Comparison of ENCODE assay signal across 16 cellular contexts in the genomic region with DNA sequence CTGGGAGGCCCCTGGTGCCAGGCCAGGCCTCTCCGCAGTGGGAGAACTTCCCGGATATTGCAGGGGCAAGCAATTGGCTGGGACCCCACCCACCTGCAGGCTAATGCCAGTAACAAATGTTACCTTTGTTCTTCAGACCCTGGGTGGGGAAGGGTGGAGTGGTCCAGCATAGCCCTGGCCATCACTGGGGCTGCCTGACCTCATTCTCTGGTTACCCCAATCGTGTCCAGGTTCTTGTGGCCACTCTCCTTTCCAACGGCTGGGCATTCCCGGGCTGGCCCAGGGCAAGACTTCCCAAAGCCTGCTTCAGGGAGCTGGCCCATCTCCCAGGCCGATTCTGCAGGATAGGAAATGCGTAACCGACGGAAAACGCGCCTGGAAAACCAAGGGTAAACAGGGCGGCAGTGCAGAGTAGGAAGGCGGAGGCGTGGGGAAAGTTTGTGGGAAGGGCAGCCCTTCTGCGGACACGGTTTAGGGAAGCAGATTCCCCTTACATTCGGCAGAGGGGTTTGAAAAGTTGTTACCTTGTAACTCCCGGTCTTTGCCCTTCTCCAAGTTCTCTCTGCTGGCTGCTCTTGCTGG. TPM values are rescaled to one million over a fixed set of nuclear protein-coding genes. Genes with fewer than 3 reads are reported as not detected.
DNase-seq lines count a peak whose midpoint lies in the region; ATAC-seq and TF ChIP-seq lines count a peak whose summit lies in the region.
"Had no signal": no experiment of that assay in that cellular context is flagged by ENCODE, and none has a peak within 500 bp of the region (broad histone marks: within the 10 kb centered on the region; RNA-seq: fewer than 3 reads in every experiment).

No MANE protein-coding gene starts in this region.

- TF ChIP-seq EP300 in suprapubic skin (IDR thresholded peaks at IDR 0.05): no peak

- H3K27ac ChIP-seq in esophagus (ENCODE audit: low read depth in 2 of 2, low read length in 1 of 2) (peak overlapping the region; percentile 27 to 36), suprapubic skin (no peak overlapping the region)

- WGBS in esophagus, 2 donors: 56 to 72% methylated on average over 18 of the region's 18 CpGs
- WGBS in suprapubic skin: 68% methylated on average over 16 of the region's 18 CpGs

- no peaks in the 10 kb centered on the region for H3K9me3 Mint-ChIP-seq in osteocyte (ENCODE audit: unreplicated experiment)

- TF ChIP-seq POLR2A in suprapubic skin (IDR thresholded peaks at IDR 0.05): no peak

- in situ Hi-C loops in GM13977 (cut with MboI; ENCODE audit: low pct_unique_long_range_greater_than_20kb, low sequenced_read_pairs, unreplicated experiment): loop anchor here (10.0 kb wide), 1 partner anchor 106 kb away; no protein-coding TSS in a partner anchor

- no peak overlapping the region for H3K4me3 Mint-ChIP-seq in osteocyte (ENCODE audit: unreplicated experiment)

- H3K9ac ChIP-seq in NT2/D1 (ENCODE audit: insufficient read length, low read depth): peak overlapping the region; percentile 65

- peaks cover 29% of the 10 kb centered on the region for H3K27me3 ChIP-seq in NT2/D1 (ENCODE audit: insufficient read depth, insufficient read length)
- H3K27me3 ChIP-seq in esophagus (ENCODE audit: control insufficient read depth in 1 of 2, insufficient read depth in 2 of 2, low read length in 2 of 2): no peaks in the 10 kb centered on the region
- H3K27me3 ChIP-seq in suprapubic skin: peaks cover 63% of the 10 kb centered on the region

- peaks cover 12% of the 10 kb centered on the region for H3K27me3 Mint-ChIP-seq in osteocyte (ENCODE audit: unreplicated experiment)

- no peaks in the 10 kb centered on the region for H3K36me3 Mint-ChIP-seq in osteocyte (ENCODE audit: unreplicated experiment)

- ATAC-seq in HG02623 (IDR thresholded peaks at IDR 0.05; ENCODE audit: unreplicated experiment): no peak
- no peak for ATAC-seq in SK-N-SH treated with all-trans-retinoic acid at 6 μM for 48 hours

- peaks cover 7% of the 10 kb centered on the region for H3K36me3 ChIP-seq in NT2/D1 (ENCODE audit: insufficient read depth, insufficient read length, low read length)
- peaks cover 0 to 2% of the 10 kb centered on the region in 2 donors for H3K36me3 ChIP-seq in esophagus (ENCODE audit: control insufficient read depth in 2 of 2, insufficient read depth in 2 of 2, low read length in 1 of 2)
- no peaks in the 10 kb centered on the region for H3K36me3 ChIP-seq in suprapubic skin

- DNase-seq in NT2/D1 (ENCODE audit: low read depth, low spot score) (no peak), lung microvascular endothelial cell (ENCODE audit: low read depth in 2 of 2) (peak; percentile 83 to 95), suprapubic skin (ENCODE audit: low spot score in 2 of 2) (peak in 1 of 2 donors; percentile 65), osteocyte (ENCODE audit: extremely low spot score, unreplicated experiment) (no peak), GM13977 (ENCODE audit: low spot score) (no peak)
- DNase-seq: H7, Karpas-422, NCI-H2171 treated with DMSO at 0.1 percent for 48 hours, OCI-M1, T1000 had no signal

- H3K4me1 Mint-ChIP-seq in osteocyte (ENCODE audit: unreplicated experiment): peaks cover 19% of the 10 kb centered on the region

- peaks cover 5% of the 10 kb centered on the region; the same call in 1 of the 2 replicates for H3K9me3 ChIP-seq in NT2/D1 (ENCODE audit: insufficient read depth, low read length)
- H3K9me3 ChIP-seq in esophagus (ENCODE audit: control insufficient read depth in 2 of 2, insufficient read depth in 1 of 2, low read depth in 1 of 2, low read length in 1 of 2): no peaks in the 10 kb centered on the region
- no peaks in the 10 kb centered on the region for H3K9me3 ChIP-seq in suprapubic skin

- H3K4me1 ChIP-seq in NT2/D1 (ENCODE audit: insufficient read depth, insufficient read length) (peaks cover 35% of the 10 kb centered on the region), esophagus (ENCODE audit: control insufficient read depth in 2 of 2, insufficient read depth in 2 of 2, low read length in 1 of 2) (peaks cover 0 to 13% of the 10 kb centered on the region in 2 donors), suprapubic skin (peaks cover 70% of the 10 kb centered on the region)

- TF ChIP-seq CTCF in suprapubic skin (IDR thresholded peaks at IDR 0.05) (no peak), osteocyte (IDR thresholded peaks at IDR 0.05) (no peak), GM13977 (IDR thresholded peaks at IDR 0.05; ENCODE audit: extremely low read depth, insufficient read depth, missing control alignments) (no peak)

- H3K27ac Mint-ChIP-seq in osteocyte (ENCODE audit: unreplicated experiment): no peak overlapping the region

- peak overlapping the region; percentile 16 for H3K4me3 ChIP-seq in NT2/D1 (ENCODE audit: insufficient read length, low read depth)
- H3K4me3 ChIP-seq in esophagus (ENCODE audit: low read depth in 1 of 2, low read length in 2 of 2): peak overlapping the region in 1 of 2 donors; percentile 7
- H3K4me3 ChIP-seq in suprapubic skin: peak overlapping the region; percentile 62

TF ChIP-seq in SK-N-SH treated with all-trans-retinoic acid at 6 μM for 48 hours, 23 proteins besides CTCF, POLR2A, EP300 and RAD21:
- no peak for TF ChIP-seq BACH2 (CRISPR knock-in tag; IDR thresholded peaks at IDR 0.05; ENCODE audit: borderline replicate concordance)
- TF ChIP-seq CSDC2 (CRISPR knock-in tag; IDR thresholded peaks at IDR 0.05): no peak
- TF ChIP-seq OSR1 (CRISPR knock-in tag; IDR thresholded peaks at IDR 0.05): no peak
- TF ChIP-seq RARB (CRISPR knock-in tag; IDR thresholded peaks at IDR 0.05): no peak
- no peak for TF ChIP-seq ESRRG (CRISPR knock-in tag; IDR thresholded peaks at IDR 0.05)
- TF ChIP-seq TOX (CRISPR knock-in tag; IDR thresholded peaks at IDR 0.05; ENCODE audit: borderline replicate concordance): no peak
- TF ChIP-seq ZNF70 (CRISPR knock-in tag; IDR thresholded peaks at IDR 0.05): no peak
- TF ChIP-seq, protein P1, sequence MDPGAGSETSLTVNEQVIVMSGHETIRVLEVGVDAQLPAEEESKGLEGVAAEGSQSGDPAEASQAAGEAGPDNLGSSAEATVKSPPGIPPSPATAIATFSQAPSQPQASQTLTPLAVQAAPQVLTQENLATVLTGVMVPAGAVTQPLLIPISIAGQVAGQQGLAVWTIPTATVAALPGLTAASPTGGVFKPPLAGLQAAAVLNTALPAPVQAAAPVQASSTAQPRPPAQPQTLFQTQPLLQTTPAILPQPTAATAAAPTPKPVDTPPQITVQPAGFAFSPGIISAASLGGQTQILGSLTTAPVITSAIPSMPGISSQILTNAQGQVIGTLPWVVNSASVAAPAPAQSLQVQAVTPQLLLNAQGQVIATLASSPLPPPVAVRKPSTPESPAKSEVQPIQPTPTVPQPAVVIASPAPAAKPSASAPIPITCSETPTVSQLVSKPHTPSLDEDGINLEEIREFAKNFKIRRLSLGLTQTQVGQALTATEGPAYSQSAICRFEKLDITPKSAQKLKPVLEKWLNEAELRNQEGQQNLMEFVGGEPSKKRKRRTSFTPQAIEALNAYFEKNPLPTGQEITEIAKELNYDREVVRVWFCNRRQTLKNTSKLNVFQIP (CRISPR knock-in tag; IDR thresholded peaks at IDR 0.05; ENCODE audit: borderline replicate concordance, low read depth): no peak
TF ChIP-seq in SK-N-SH treated with all-trans-retinoic acid at 6 μM for 48 hours: peak in this region for 0.

RNA-seq across cellular contexts. Expression of a gene that starts 3.6 kb away (rescaled TPM):
- 1 to 10 TPM; 1.6 to 7.8 TPM for polyA plus RNA-seq in esophagus
- total RNA-seq in lung microvascular endothelial cell (18.7 and 28.3 TPM in 2 replicates), suprapubic skin (10 to 100 TPM; 25.3 to 69.0 (median 65.5) TPM), osteocyte (1.8 and 2.1 TPM in 2 replicates)

RNA-seq across cellular contexts. Expression of a gene that starts 21.0 kb away (rescaled TPM):
- polyA plus RNA-seq in esophagus: 1 to 10 TPM; 1.5 to 4.3 TPM
- total RNA-seq in lung microvascular endothelial cell: 21.4 and 21.8 TPM in 2 replicates
- total RNA-seq in suprapubic skin: 1 to 10 TPM; 3.5 to 9.2 (median 4.4) TPM
- total RNA-seq in osteocyte: 1.2 and 1.9 TPM in 2 replicates

RNA-seq across cellular contexts. Expression of a gene that starts 43.4 kb away (rescaled TPM):
- polyA plus RNA-seq in esophagus: 10 to 100 TPM; 31.7 to 34.7 TPM
- 42.9 and 43.7 TPM in 2 replicates for total RNA-seq in lung microvascular endothelial cell
- 10 to 100 TPM; 45.0 to 54.2 (median 50.9) TPM for total RNA-seq in suprapubic skin
- 54.1 and 57.6 TPM in 2 replicates for total RNA-seq in osteocyte

RNA-seq across cellular contexts. Expression of a gene that starts 47.4 kb away (rescaled TPM):
- not detected for polyA plus RNA-seq in esophagus
- total RNA-seq in lung microvascular endothelial cell (not detected in 2 replicates), suprapubic skin (1 to 10 TPM in 1 of 4 donors, not detected in 3; 1.2 TPM), osteocyte (0.50 and 0.78 TPM in 2 replicates)
- total RNA-seq: epithelial cell of proximal tubule, H7, renal cortical epithelial cell had no signal
- polyA plus RNA-seq: keratinocyte had no signal

RNA-seq across cellular contexts. Expression of a gene that starts 57.4 kb away (rescaled TPM):
- 100 to 1,000 TPM; 415 to 578 TPM for polyA plus RNA-seq in esophagus
- 103 and 110 TPM in 2 replicates for total RNA-seq in lung microvascular endothelial cell
- total RNA-seq in suprapubic skin: 100 to 1,000 TPM; 225 to 708 (median 639) TPM
- 132 and 136 TPM in 2 replicates for total RNA-seq in osteocyte

Comparison
In these comparisons a context has a peak if more than half of its experiments do, and no peak if none do; other contexts are left out.
1. DNase-seq: peak in lung microvascular endothelial cell (2 of 2); none in NT2/D1 (single experiment), osteocyte (single experiment) and GM13977 (single experiment).